In the genomic region with DNA sequence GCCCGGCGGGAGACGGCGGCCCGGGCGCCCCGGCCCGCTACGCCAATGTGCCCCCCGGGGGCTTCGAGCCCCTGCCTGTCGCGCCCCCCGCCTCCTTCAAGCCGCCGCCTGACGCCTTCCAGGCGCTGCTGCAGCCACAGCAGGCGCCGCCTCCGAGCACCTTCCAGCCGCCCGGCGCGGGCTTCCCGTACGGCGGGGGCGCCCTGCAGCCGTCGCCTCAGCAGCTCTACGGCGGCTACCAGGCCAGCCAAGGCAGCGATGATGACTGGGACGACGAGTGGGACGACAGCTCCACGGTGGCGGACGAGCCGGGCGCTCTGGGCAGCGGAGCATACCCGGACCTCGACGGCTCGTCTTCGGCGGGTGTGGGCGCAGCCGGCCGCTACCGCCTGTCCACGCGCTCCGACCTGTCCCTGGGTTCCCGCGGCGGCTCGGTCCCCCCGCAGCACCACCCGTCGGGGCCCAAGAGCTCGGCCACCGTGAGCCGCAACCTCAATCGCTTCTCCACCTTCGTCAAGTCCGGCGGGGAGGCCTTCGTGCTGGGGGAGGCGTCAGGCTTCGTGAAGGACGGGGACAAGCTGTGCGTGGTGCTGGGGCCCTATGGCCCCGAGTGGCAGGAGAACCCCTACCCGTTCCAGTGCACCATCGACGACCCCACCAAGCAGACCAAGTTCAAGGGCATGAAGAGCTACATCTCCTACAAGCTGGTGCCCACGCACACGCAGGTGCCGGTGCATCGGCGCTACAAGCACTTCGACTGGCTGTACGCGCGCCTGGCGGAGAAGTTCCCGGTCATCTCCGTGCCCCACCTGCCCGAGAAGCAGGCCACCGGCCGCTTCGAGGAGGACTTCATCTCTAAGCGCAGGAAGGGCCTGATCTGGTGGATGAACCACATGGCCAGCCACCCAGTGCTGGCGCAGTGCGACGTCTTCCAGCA, we compare ENCODE assay signal across 8 cellular contexts. TPM values are rescaled to one million over a fixed set of nuclear protein-coding genes. Genes with fewer than 3 reads are reported as not detected.
DNase-seq lines count a peak whose midpoint lies in the region; ATAC-seq, FAIRE-seq and TF ChIP-seq lines count a peak whose summit lies in the region.

No MANE protein-coding gene starts in this region.

- peak overlapping the region; percentile 90 for H3K4me2 ChIP-seq in BLaER1
- H3K4me2 ChIP-seq in mammary epithelial cell (ENCODE audit: insufficient read depth, low read depth, low read length): peak overlapping the region; percentile 86

- dilution Hi-C loops in mammary epithelial cell (cut with HindIII; ENCODE audit: low sequenced_read_pairs): no loop called here

- intact Hi-C loops in mammary epithelial cell (cut with micrococcal nuclease): loop anchor here (5.0 kb wide), 1 partner anchor 184 kb away; no protein-coding TSS in a partner anchor

- H3K27ac ChIP-seq in BLaER1 (peak overlapping the region; percentile 80), VCaP (peak overlapping the region; percentile 88), mammary epithelial cell (ENCODE audit: insufficient read depth, low read depth, low read length) (peak overlapping the region; percentile 54)

- CTCF ChIA-PET in mammary epithelial cell (lab: Charles Lee; ENCODE audit: low non-redundant PET): interaction anchor here (0.6 to 1.6 kb wide), 5 partner anchors 28 to 1027 kb away, joined by 3 to 22 read pairs (median 3); no protein-coding TSS in a partner anchor

- DNase-seq in HTR-8/SVneo (ENCODE audit: insufficient read length, low spot score) (no peak), mammary epithelial cell (peak; percentile 39), kidney epithelial cell (ENCODE audit: low read depth) (no peak)
- peak; percentile 59 to 67 for DNase-seq in stimulated activated CD4-positive, alpha-beta T cell treated with anti-CD3 and anti-CD28 coated beads, Interleukin-2, amount 100 ng/mL, for 24 hours

- H3K4me3 ChIP-seq in BLaER1 (peak overlapping the region; percentile 94), mammary epithelial cell (replicated peaks in 1 of 3; ENCODE audit: insufficient read depth in 1 of 3, low read depth in 2 of 3, low read length in 3 of 3) (peak overlapping the region; percentile 76 to 84 (median 81)), kidney epithelial cell (ENCODE audit: low read depth, low read length) (peak overlapping the region; percentile 55)

- H3K27me3 ChIP-seq in BLaER1 (no peaks in the 10 kb centered on the region), mammary epithelial cell (ENCODE audit: insufficient read depth, low read length) (no peaks in the 10 kb centered on the region), kidney epithelial cell (ENCODE audit: control insufficient read depth, insufficient read depth, low read length) (no peaks in the 10 kb centered on the region)

- H3K79me2 ChIP-seq in mammary epithelial cell (ENCODE audit: insufficient read depth, low read length): peaks cover 54% of the 10 kb centered on the region

- ATAC-seq in GM19455 (IDR thresholded peaks at IDR 0.05; ENCODE audit: unreplicated experiment): peak; percentile 47
- ATAC-seq in GM18870 (IDR thresholded peaks at IDR 0.05; ENCODE audit: unreplicated experiment): no peak

- peak overlapping the region; percentile 87 for H3K9ac ChIP-seq in BLaER1
- H3K9ac ChIP-seq in mammary epithelial cell (ENCODE audit: insufficient read depth, low read length): no peak overlapping the region

- H3K9me3 ChIP-seq in BLaER1 (no peaks in the 10 kb centered on the region), mammary epithelial cell (replicated peaks; ENCODE audit: insufficient read depth, low read length) (no peaks in the 10 kb centered on the region)

- no peak for TF ChIP-seq CTCF in VCaP (conservative IDR thresholded peaks at IDR 0.05)
- TF ChIP-seq CTCF in mammary epithelial cell (conservative IDR thresholded peaks at IDR 0.05 in 1 of 2, IDR thresholded peaks at IDR 0.05 in 1 of 2; ENCODE audit: extremely low read depth in 1 of 2, insufficient read depth in 1 of 2, low read depth in 1 of 2, low read length in 2 of 2): no peak
- TF ChIP-seq CTCF in kidney epithelial cell (IDR thresholded peaks at IDR 0.05; ENCODE audit: insufficient read depth, low read length, poor library complexity, severe bottlenecking): no peak

- in situ Hi-C loops in mammary epithelial cell (cut with MboI; ENCODE audit: low sequenced_read_pairs in 2 of 2): loop anchor here in 1 of 2 donors (5.0 kb wide), 1 partner anchor 329 kb away; no protein-coding TSS in a partner anchor

- peaks cover 7% of the 10 kb centered on the region for H3K36me3 ChIP-seq in BLaER1
- no peaks in the 10 kb centered on the region for H3K36me3 ChIP-seq in mammary epithelial cell (ENCODE audit: insufficient read depth, low read length)
- no peaks in the 10 kb centered on the region for H3K36me3 ChIP-seq in kidney epithelial cell (ENCODE audit: control insufficient read depth, insufficient read depth, low read length)

- H4K20me1 ChIP-seq in BLaER1 (peaks cover 44% of the 10 kb centered on the region), mammary epithelial cell (ENCODE audit: insufficient read depth, low read length) (no peaks in the 10 kb centered on the region)

- H3K4me1 ChIP-seq in BLaER1 (peaks cover 49% of the 10 kb centered on the region), mammary epithelial cell (ENCODE audit: insufficient read depth, low read length) (peaks cover 37% of the 10 kb centered on the region)

- peak overlapping the region; percentile 91 for H2AFZ ChIP-seq in mammary epithelial cell (ENCODE audit: low read depth, low read length)

- no TSS peak for BruUV-seq in mammary epithelial cell (replicated peaks; lab: Mats Ljungman, UMichigan)

- peak; percentile 28 for FAIRE-seq in HTR-8/SVneo (lab: Jason Lieb, UNC)

- 56% methylated on average over 31 of the region's 99 CpGs for WGBS in mammary epithelial cell (ENCODE audit: low coverage, missing lambda C conversion rate)

RNA-seq across cellular contexts. Expression of gene SNX18, which starts 0.9 kb away (rescaled TPM):
- total RNA-seq in mammary epithelial cell (10 to 100 TPM; 22.6 to 84.0 TPM), kidney epithelial cell (30.2 and 30.6 TPM in 2 replicates)
- polyA plus RNA-seq in mammary epithelial cell: 7.6 TPM
- polyA minus RNA-seq in mammary epithelial cell: 10.5 TPM

Comparison
In these comparisons a context has a peak if more than half of its experiments do, and no peak if none do; other contexts are left out.
1. DNase-seq: peak in mammary epithelial cell (single experiment) and stimulated activated CD4-positive, alpha-beta T cell treated with anti-CD3 and anti-CD28 coated beads, Interleukin-2, amount 100 ng/mL, for 24 hours (2 of 2); none in HTR-8/SVneo (single experiment) and kidney epithelial cell (single experiment).
2. Peak in every context shown above with its lines, with median percentiles within 50 percentile points of each other: H3K27ac ChIP-seq and H3K4me3 ChIP-seq.